ENCODE assay signal across 8 cellular contexts in genomic region chr3:171028025-171028778, GRCh38. TPM values are rescaled to one million over a fixed set of nuclear protein-coding genes. Genes with fewer than 3 reads are reported as not detected.
A peak's percentile ranks its signal among the peaks of the same experiment; 100 is the strongest.
DNase-seq lines count a peak whose midpoint lies in the region; ATAC-seq, FAIRE-seq and TF ChIP-seq lines count a peak whose summit lies in the region.

No MANE protein-coding gene starts in this region.

- FAIRE-seq in H54 (lab: Jason Lieb, UNC), result peak; percentile 55

- intact Hi-C loops in left colon (cut with DNase I, micrococcal nuclease), result no loop called here

- TF ChIP-seq POLR2A in H54 (IDR thresholded peaks at IDR 0.05; ENCODE audit: low read depth, low read length), result no peak

- peak; percentile 86 for ATAC-seq in left colon

- peak; percentile 2 for DNase-seq in CD1c-positive myeloid dendritic cell (ENCODE audit: extremely low spot score)
- peak; percentile 62 for DNase-seq in H54 (ENCODE audit: insufficient read length, low spot score)
- peak; percentile 64 for DNase-seq in T1000 (lab: John Stamatoyannopoulos, UW)
- peak; percentile 7 for DNase-seq in cerebellar cortex (ENCODE audit: low spot score)
- peak; percentile 35 to 39 for DNase-seq in left colon
- peak; percentile 46 to 58 for DNase-seq in stimulated activated CD4-positive, alpha-beta T cell treated with anti-CD3 and anti-CD28 coated beads, Interleukin-2, amount 100 ng/mL, for 48 hours
- no peak for DNase-seq in germinal center (ENCODE audit: low spot score)
- DNase-seq in SHP77 treated with DMSO at 0.1 percent for 48 hours (lab: John Stamatoyannopoulos, UW), result no peak

RNA-seq across cellular contexts. Expression of gene SLC2A2, which starts 1.7 kb away (rescaled TPM):
- total RNA-seq in left colon, result not detected

Comparison
In these comparisons a context has a peak if more than half of its experiments do, and no peak if none do; other contexts are left out.
1. DNase-seq: peak in CD1c-positive myeloid dendritic cell (single experiment), H54 (single experiment), T1000 (single experiment), cerebellar cortex (single experiment), left colon (2 of 2) and stimulated activated CD4-positive, alpha-beta T cell treated with anti-CD3 and anti-CD28 coated beads, Interleukin-2, amount 100 ng/mL, for 48 hours (2 of 2); none in germinal center (single experiment) and SHP77 treated with DMSO at 0.1 percent for 48 hours (single experiment).